ENCODE assay signal across 21 cellular contexts in the genomic region with DNA sequence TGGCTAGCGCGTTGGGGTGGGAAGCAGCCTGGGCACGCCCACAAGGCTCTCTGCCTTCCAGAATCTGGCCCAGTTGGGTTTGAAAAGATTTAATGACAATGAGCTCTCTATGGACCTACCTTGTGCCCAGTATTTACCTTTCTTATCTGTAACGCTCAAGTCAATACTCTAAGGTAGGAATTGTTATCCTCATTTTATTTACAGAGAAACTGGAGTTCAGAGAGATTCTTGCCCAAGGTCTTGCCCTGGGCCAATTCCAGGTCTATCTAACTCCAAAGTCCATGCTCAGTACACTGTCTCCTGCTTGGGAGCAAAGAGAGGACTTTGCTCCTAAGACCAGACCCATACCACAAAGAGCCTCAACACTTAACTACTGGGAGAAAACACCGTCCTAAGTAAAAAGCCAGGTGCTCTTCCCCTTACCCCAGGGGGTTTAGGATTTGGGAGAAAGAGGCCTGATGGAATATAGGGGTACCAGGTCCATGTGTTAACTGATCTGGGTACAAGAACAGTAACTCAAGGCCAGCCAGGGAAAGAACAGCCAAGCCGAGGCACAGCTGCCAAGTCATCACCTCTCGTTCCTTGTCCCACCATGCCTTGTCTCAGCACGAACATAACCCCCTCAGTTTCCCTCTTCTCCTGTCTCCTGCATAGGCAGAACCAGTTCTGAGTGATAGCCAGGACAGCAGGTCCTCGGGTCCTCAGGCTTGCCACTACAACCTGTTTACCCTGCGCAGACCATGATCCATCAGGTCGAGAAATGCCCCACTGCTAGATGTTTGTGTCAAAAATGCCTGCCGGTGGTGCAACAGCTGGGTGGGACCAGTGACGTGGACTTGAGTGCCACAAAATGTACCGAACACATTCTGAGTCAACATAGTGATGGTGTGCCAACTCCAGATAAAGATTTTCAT. TPM values are rescaled to one million over a fixed set of nuclear protein-coding genes. Genes with fewer than 3 reads are reported as not detected.
DNase-seq lines count a peak whose midpoint lies in the region; ATAC-seq, FAIRE-seq and TF ChIP-seq lines count a peak whose summit lies in the region.
"Had no signal": no experiment of that assay in that cellular context is flagged by ENCODE, and none has a peak within 500 bp of the region (broad histone marks: within the 10 kb centered on the region; RNA-seq: fewer than 3 reads in every experiment).

No MANE protein-coding gene starts in this region.

- intact Hi-C loops in colonic mucosa (cut with DNase I) (no loop called here), right lobe of liver (cut with DNase I) (no loop called here), stomach (cut with DNase I; ENCODE audit: low total_unique reads) (no loop called here), esophagus muscularis mucosa (cut with DNase I) (no loop called here)

- H3K27me3 ChIP-seq in colonic mucosa (no peaks in the 10 kb centered on the region), right lobe of liver (no peaks in the 10 kb centered on the region), stomach (no peaks in the 10 kb centered on the region), esophagus muscularis mucosa (no peaks in the 10 kb centered on the region)
- H3K27me3 ChIP-seq: esophagus squamous epithelium, vagina had no signal

- no peak overlapping the region for H3K27ac Mint-ChIP-seq in stimulated activated effector memory CD8-positive, alpha-beta T cell treated with anti-CD3 and anti-CD28 coated beads, Interleukin-12 subunit alpha, Interleukin-12 subunit beta, amount 100 ng/mL, for 72 hours
- H3K27ac Mint-ChIP-seq: CD8-positive, alpha-beta T cell; IgD-negative memory B cell had no signal

- H3K4me1 Mint-ChIP-seq in stimulated activated effector memory CD8-positive, alpha-beta T cell treated with anti-CD3 and anti-CD28 coated beads, Interleukin-12 subunit alpha, Interleukin-12 subunit beta, amount 100 ng/mL, for 72 hours: no peaks in the 10 kb centered on the region
- H3K4me1 Mint-ChIP-seq: IgD-negative memory B cell had no signal

- H3K4me1 ChIP-seq in colonic mucosa (no peaks in the 10 kb centered on the region), right lobe of liver (peaks cover 0 to 59% (median 20%) of the 10 kb centered on the region in 4 donors), stomach (peaks cover 4 to 18% (median 8%) of the 10 kb centered on the region in 4 donors), esophagus muscularis mucosa (no peaks in the 10 kb centered on the region)
- H3K4me1 ChIP-seq: esophagus squamous epithelium, vagina had no signal

- TF ChIP-seq POLR2A in right lobe of liver (IDR thresholded peaks at IDR 0.05) (no peak), stomach (IDR thresholded peaks at IDR 0.05) (no peak), esophagus muscularis mucosa (IDR thresholded peaks at IDR 0.05; ENCODE audit: low read depth) (no peak)

- H3K36me3 Mint-ChIP-seq in stimulated activated effector memory CD8-positive, alpha-beta T cell treated with anti-CD3 and anti-CD28 coated beads, Interleukin-12 subunit alpha, Interleukin-12 subunit beta, amount 100 ng/mL, for 72 hours: no peaks in the 10 kb centered on the region
- H3K36me3 Mint-ChIP-seq: CD8-positive, alpha-beta T cell; IgD-negative memory B cell had no signal

- H3K9me3 Mint-ChIP-seq in stimulated activated effector memory CD8-positive, alpha-beta T cell treated with anti-CD3 and anti-CD28 coated beads, Interleukin-12 subunit alpha, Interleukin-12 subunit beta, amount 100 ng/mL, for 72 hours: no peaks in the 10 kb centered on the region
- H3K9me3 Mint-ChIP-seq: CD8-positive, alpha-beta T cell had no signal

- H3K9ac ChIP-seq in colonic mucosa (ENCODE audit: low read depth in 2 of 2, low read length in 2 of 2): no peak overlapping the region

- H3K27ac ChIP-seq in colonic mucosa: no peak overlapping the region
- peak overlapping the region in 2 of 3 donors; percentile 81 to 83 for H3K27ac ChIP-seq in right lobe of liver
- peak overlapping the region; percentile 34 to 84 (median 75) for H3K27ac ChIP-seq in stomach
- H3K27ac ChIP-seq in esophagus muscularis mucosa (replicated peaks in 1 of 4): no peak overlapping the region
- H3K27ac ChIP-seq: esophagus squamous epithelium, vagina had no signal

- TF ChIP-seq EP300 in stomach (IDR thresholded peaks at IDR 0.05) (no peak), esophagus muscularis mucosa (IDR thresholded peaks at IDR 0.05) (no peak)

- ATAC-seq in right lobe of liver: peak; percentile 80 to 88 (median 82)
- no peak for ATAC-seq in stimulated activated effector memory CD8-positive, alpha-beta T cell treated with anti-CD3 and anti-CD28 coated beads, Interleukin-12 subunit alpha, Interleukin-12 subunit beta, amount 100 ng/mL, for 72 hours
- ATAC-seq: activated CD4-positive, CD25-positive, alpha-beta regulatory T cell treated with anti-CD3 and anti-CD28 coated beads, Interleukin-2, amount 50 U/mL, for 24 hours; CD8-positive, alpha-beta T cell had no signal

- H3K4me3 Mint-ChIP-seq in stimulated activated effector memory CD8-positive, alpha-beta T cell treated with anti-CD3 and anti-CD28 coated beads, Interleukin-12 subunit alpha, Interleukin-12 subunit beta, amount 100 ng/mL, for 72 hours: no peak overlapping the region
- H3K4me3 Mint-ChIP-seq: CD8-positive, alpha-beta T cell; IgD-negative memory B cell had no signal

- no peak for FAIRE-seq in HTR-8/SVneo (lab: Jason Lieb, UNC)
- FAIRE-seq: colon, RCC 7860 had no signal

- H3K36me3 ChIP-seq in colonic mucosa (no peaks in the 10 kb centered on the region), right lobe of liver (no peaks in the 10 kb centered on the region), stomach (no peaks in the 10 kb centered on the region), esophagus muscularis mucosa (no peaks in the 10 kb centered on the region)
- H3K36me3 ChIP-seq: esophagus squamous epithelium, vagina had no signal

- WGBS in right lobe of liver (ENCODE audit: insufficient coverage, low coverage, low lambda C conversion rate, missing lambda C conversion rate): 16% methylated on average over 12 of the region's 14 CpGs
- 32 to 68% (median 45%) methylated on average over 14 of the region's 14 CpGs for WGBS in stomach, 5 donors
- 83% methylated on average over 14 of the region's 14 CpGs for WGBS in esophagus muscularis mucosa

- H3K9me3 ChIP-seq in colonic mucosa: no peaks in the 10 kb centered on the region
- H3K9me3 ChIP-seq in right lobe of liver: no peaks in the 10 kb centered on the region
- H3K9me3 ChIP-seq in stomach: no peaks in the 10 kb centered on the region
- H3K9me3 ChIP-seq in esophagus muscularis mucosa: no peaks in the 10 kb centered on the region
- H3K9me3 ChIP-seq: esophagus squamous epithelium, vagina had no signal

- TF ChIP-seq CTCF in colonic mucosa (IDR thresholded peaks at IDR 0.05): no peak
- no peak for TF ChIP-seq CTCF in right lobe of liver (IDR thresholded peaks at IDR 0.05)
- TF ChIP-seq CTCF in stomach (IDR thresholded peaks at IDR 0.05): no peak
- TF ChIP-seq CTCF in esophagus muscularis mucosa (IDR thresholded peaks at IDR 0.05): no peak

- H3K4me3 ChIP-seq in colonic mucosa: no peak overlapping the region
- peak overlapping the region in 2 of 3 donors; percentile 26 to 33 for H3K4me3 ChIP-seq in right lobe of liver
- H3K4me3 ChIP-seq in stomach: no peak overlapping the region
- no peak overlapping the region for H3K4me3 ChIP-seq in esophagus muscularis mucosa
- H3K4me3 ChIP-seq: esophagus squamous epithelium, vagina had no signal

- DNase-seq in HuH-7 (ENCODE audit: low spot score) (peak; percentile 60), colonic mucosa (peak; percentile 67), right lobe of liver (peak; percentile 83 to 95 (median 91)), stomach (peak; percentile 81), HTR-8/SVneo (ENCODE audit: insufficient read length, low spot score) (no peak), DMS79 (lab: John Stamatoyannopoulos, UW) (no peak), esophagus muscularis mucosa (ENCODE audit: extremely low spot score) (no peak)
- no peak for DNase-seq in stimulated activated effector memory CD8-positive, alpha-beta T cell treated with anti-CD3 and anti-CD28 coated beads, Interleukin-12 subunit alpha, Interleukin-12 subunit beta, amount 100 ng/mL, for 72 hours (ENCODE audit: low spot score in 2 of 2)
- DNase-seq: activated T-cell treated with anti-CD3 and anti-CD28 coated beads for 4 hours; CD8-positive, alpha-beta T cell; esophagus squamous epithelium; NCI-H1417; NCI-H69; retina; stimulated activated CD4-positive, alpha-beta T cell treated with anti-CD3 and anti-CD28 coated beads, Interleukin-2, amount 100 ng/mL, for 48 hours; T-helper 1 cell had no signal

RNA-seq across cellular contexts. Expression of gene APOA4, which starts 14.6 kb away (rescaled TPM):
- not detected for total RNA-seq in colonic mucosa
- 1,000 to 10,000 TPM in 2 of 6 experiments, 100 to 1,000 TPM in 2, 10 to 100 TPM in 2; 21.9 to 1,288 (median 117) TPM for total RNA-seq in right lobe of liver
- total RNA-seq in stomach: 100 to 1,000 TPM in 1 of 5 donors, not detected in 4; 278 TPM
- under 1 TPM; 0.08 to 0.46 (median 0.44) TPM for polyA plus RNA-seq in stomach
- total RNA-seq in esophagus muscularis mucosa: under 1 TPM in 2 of 4 donors, not detected in 2; 0.26 to 0.40 TPM
- total RNA-seq: CD8-positive, alpha-beta T cell; esophagus squamous epithelium; vagina had no signal
- polyA plus RNA-seq: IgD-negative memory B cell had no signal

RNA-seq across cellular contexts. Expression of gene APOA5, which starts 16.8 kb away (rescaled TPM):
- under 1 TPM in 1 of 2 donors, not detected in 1; 0.20 TPM for total RNA-seq in colonic mucosa
- 1,000 to 10,000 TPM in 1 of 6 experiments, 100 to 1,000 TPM in 4, 10 to 100 TPM in 1; 57.8 to 1,064 (median 724) TPM for total RNA-seq in right lobe of liver
- total RNA-seq in stomach: not detected
- not detected for polyA plus RNA-seq in stomach
- not detected for total RNA-seq in esophagus muscularis mucosa
- total RNA-seq: CD8-positive, alpha-beta T cell; esophagus squamous epithelium; vagina had no signal
- polyA plus RNA-seq: IgD-negative memory B cell had no signal

RNA-seq across cellular contexts. Expression of gene ZPR1, which starts 20.7 kb away (rescaled TPM):
- total RNA-seq in colonic mucosa: 10 to 100 TPM; 31.1 to 40.7 TPM
- 10 to 100 TPM; 17.9 to 86.6 (median 30.2) TPM for total RNA-seq in right lobe of liver
- 10 to 100 TPM; 19.3 to 54.9 (median 25.7) TPM for total RNA-seq in stomach
- 10 to 100 TPM; 17.8 to 34.8 (median 19.4) TPM for polyA plus RNA-seq in stomach
- 10 to 100 TPM; 18.3 to 46.4 (median 34.7) TPM for total RNA-seq in esophagus muscularis mucosa

RNA-seq across cellular contexts. Expression of gene APOC3, which starts 21.2 kb away (rescaled TPM):
- total RNA-seq in colonic mucosa (1 to 10 TPM in 1 of 2 donors, not detected in 1; 5.7 TPM), right lobe of liver (over 10,000 TPM in 3 of 6 experiments, 1,000 to 10,000 TPM in 3; 4,225 to 15,106 (median 9,815) TPM), stomach (10 to 100 TPM in 1 of 5 donors, not detected in 4; 18.9 TPM), esophagus muscularis mucosa (not detected)
- not detected for polyA plus RNA-seq in stomach
- total RNA-seq: CD8-positive, alpha-beta T cell; esophagus squamous epithelium; vagina had no signal
- polyA plus RNA-seq: IgD-negative memory B cell had no signal

RNA-seq across cellular contexts. Expression of gene APOA1, which starts 28.9 kb away (rescaled TPM):
- total RNA-seq in colonic mucosa (1 to 10 TPM in 1 of 2 donors, under 1 TPM in 1; 0.53 to 6.6 TPM), right lobe of liver (over 10,000 TPM in 2 of 6 experiments, 1,000 to 10,000 TPM in 4; 5,429 to 12,494 (median 8,679) TPM), stomach (10 to 100 TPM in 2 of 5 donors, under 1 TPM in 1, not detected in 2; 0.87 to 73.6 (median 22.9) TPM), esophagus muscularis mucosa (1 to 10 TPM in 1 of 4 donors, under 1 TPM in 1, not detected in 2; 0.50 to 1.4 TPM)
- 10 to 100 TPM in 2 of 3 donors, 1 to 10 TPM in 1; 8.7 to 51.0 (median 10.5) TPM for polyA plus RNA-seq in stomach
- total RNA-seq: esophagus squamous epithelium had no signal
- polyA plus RNA-seq: IgD-negative memory B cell had no signal

Comparison
In these comparisons a context has a peak if more than half of its experiments do, and no peak if none do; other contexts are left out.
1. DNase-seq: peak in HuH-7 (single experiment), colonic mucosa (single experiment), right lobe of liver (3 of 3) and stomach (single experiment); none in HTR-8/SVneo (single experiment), DMS79 (single experiment), esophagus muscularis mucosa (single experiment) and stimulated activated effector memory CD8-positive, alpha-beta T cell treated with anti-CD3 and anti-CD28 coated beads, Interleukin-12 subunit alpha, Interleukin-12 subunit beta, amount 100 ng/mL, for 72 hours (0 of 2).
2. H3K27ac ChIP-seq: peak in right lobe of liver (2 of 3) and stomach (5 of 5); none in colonic mucosa (single experiment) and esophagus muscularis mucosa (0 of 4).
3. H3K4me3 ChIP-seq: peak in right lobe of liver (2 of 3); none in colonic mucosa (single experiment), stomach (0 of 4) and esophagus muscularis mucosa (0 of 4).
4. RNA of gene APOA5, which starts 16.8 kb away (total RNA-seq): 57.8 to 1,064 TPM in right lobe of liver; 0.20 TPM in colonic mucosa, not detected in stomach and not detected in esophagus muscularis mucosa; every median in the first group is over 10 times any median in the second.